In genomic region chr15:49644364-49644794, GRCh38 we compare ENCODE assay signal across 16 cellular contexts. TPM values are rescaled to one million over a fixed set of nuclear protein-coding genes. Genes with fewer than 3 reads are reported as not detected.
DNase-seq lines count a peak whose midpoint lies in the region; ATAC-seq and TF ChIP-seq lines count a peak whose summit lies in the region.
"Had no signal": no experiment of that assay in that cellular context is flagged by ENCODE, and none has a peak within 500 bp of the region (broad histone marks: within the 10 kb centered on the region; RNA-seq: fewer than 3 reads in every experiment).

No MANE protein-coding gene starts in this region.

- H3K36me3 ChIP-seq in skeletal muscle tissue (ENCODE audit: control insufficient read depth in 3 of 3, insufficient read depth in 3 of 3, low read length in 3 of 3): peaks cover 2 to 6% (median 3%) of the 10 kb centered on the region in 3 donors

- peaks cover 10% of the 10 kb centered on the region for H3K4me1 Mint-ChIP-seq in WTC11

- H3K9me3 Mint-ChIP-seq in WTC11: no peaks in the 10 kb centered on the region

- CTCF ChIA-PET in WTC11 (lab: Charles Lee): interaction anchor here (0.6 to 0.9 kb wide), 2 partner anchors 188 to 409 kb away, joined by 3 to 4 read pairs; no protein-coding TSS in a partner anchor

- H3K27me3 Mint-ChIP-seq in WTC11 (ENCODE audit: low read depth): no peaks in the 10 kb centered on the region

- POLR2A ChIA-PET in WTC11 (lab: Charles Lee): no interaction called here

- no peaks in the 10 kb centered on the region for H3K27me3 ChIP-seq in skeletal muscle tissue (ENCODE audit: control insufficient read depth in 3 of 3, insufficient read depth in 3 of 3, low read length in 3 of 3)
- H3K27me3 ChIP-seq: foreskin keratinocyte, sigmoid colon had no signal

- H3K36me3 Mint-ChIP-seq in WTC11: no peaks in the 10 kb centered on the region

- TF ChIP-seq CTCF in LNCaP clone FGC (IDR thresholded peaks at IDR 0.05; ENCODE audit: control insufficient read depth, extremely low read depth, insufficient read depth): no peak
- TF ChIP-seq CTCF in WTC11 (IDR thresholded peaks at IDR 0.05): no peak
- no peak for TF ChIP-seq CTCF in fibroblast of the aortic adventitia (IDR thresholded peaks at IDR 0.05; ENCODE audit: insufficient read depth, low read length)

- no peak overlapping the region for H3K4me3 Mint-ChIP-seq in WTC11

- H3K27ac ChIP-seq in skeletal muscle tissue (ENCODE audit: low read depth, low read length): peak overlapping the region; percentile 36
- H3K27ac ChIP-seq: foreskin keratinocyte had no signal

- no peak overlapping the region for H3K9ac ChIP-seq in skeletal muscle tissue (ENCODE audit: low read depth in 1 of 3, low read length in 3 of 3)

- DNase-seq in LNCaP clone FGC (ENCODE audit: low read depth): peak; percentile 44
- DNase-seq in WTC11 (ENCODE audit: low spot score): no peak
- peak; percentile 74 for DNase-seq in fibroblast of the aortic adventitia (ENCODE audit: low read depth)
- DNase-seq in activated CD4-positive, CD25-positive, alpha-beta regulatory T cell (lab: John Stamatoyannopoulos, UW): no peak
- no peak for DNase-seq in cerebellum (ENCODE audit: low spot score)
- DNase-seq: activated effector memory CD4-positive, alpha-beta T cell treated with Interleukin-2 at 50 U/mL for 16 hours; DMS79; effector CD4-positive, alpha-beta T cell; foreskin keratinocyte; Kasumi-1; NCI-H1694 treated with DMSO at 0.1 percent for 48 hours; sigmoid colon; SW 1271 had no signal

- peak; percentile 94 for ATAC-seq in WTC11
- no peak for ATAC-seq in HG02973 (IDR thresholded peaks at IDR 0.05; ENCODE audit: unreplicated experiment)
- ATAC-seq: foreskin keratinocyte, Panc1 had no signal

- H3K4me3 ChIP-seq in LNCaP clone FGC (ENCODE audit: low read depth, low read length) (no peak overlapping the region), fibroblast of the aortic adventitia (ENCODE audit: low read depth, low read length) (no peak overlapping the region), skeletal muscle tissue (ENCODE audit: low read length in 3 of 3) (no peak overlapping the region)
- H3K4me3 ChIP-seq: sigmoid colon had no signal

- H3K4me1 ChIP-seq in skeletal muscle tissue (ENCODE audit: control insufficient read depth in 3 of 3, insufficient read depth in 3 of 3, low read length in 3 of 3): peaks cover 4 to 11% (median 7%) of the 10 kb centered on the region in 3 donors

- H3K9me3 ChIP-seq in skeletal muscle tissue (ENCODE audit: control insufficient read depth in 3 of 3, low read length in 3 of 3): no peaks in the 10 kb centered on the region
- H3K9me3 ChIP-seq: sigmoid colon had no signal

- no peak overlapping the region for H3K27ac Mint-ChIP-seq in WTC11

TF ChIP-seq in WTC11, 78 proteins besides CTCF, POLR2A, EP300 and RAD21:
- no peak for TF ChIP-seq SMAD3 (CRISPR knock-in tag; IDR thresholded peaks at IDR 0.05; ENCODE audit: borderline replicate concordance)
- no peak for TF ChIP-seq TEAD1 (CRISPR knock-in tag; IDR thresholded peaks at IDR 0.05)
- no peak for TF ChIP-seq E2F4 (CRISPR knock-in tag; IDR thresholded peaks at IDR 0.05; ENCODE audit: borderline replicate concordance, low read depth)

RNA-seq across cellular contexts. Expression of gene DTWD1, which starts 23.5 kb away (rescaled TPM):
- 28.9 to 32.5 TPM (median 30.8 TPM) in 3 replicates for total RNA-seq in WTC11 (2021)
- total RNA-seq in fibroblast of the aortic adventitia (ENCODE audit: low replicate concordance): 12.5 and 47.0 TPM in 2 replicates
- total RNA-seq in skeletal muscle tissue: 31.8 TPM
- total RNA-seq in cerebellum: 32.5 TPM

RNA-seq across cellular contexts. Expression of gene FAM227B, which starts 23.8 kb away (rescaled TPM):
- total RNA-seq in WTC11 (2021): 4.9 to 6.8 TPM (median 5.0 TPM) in 3 replicates
- 4.3 and 5.6 TPM in 2 replicates for total RNA-seq in fibroblast of the aortic adventitia (ENCODE audit: low replicate concordance)
- total RNA-seq in skeletal muscle tissue: 7.8 TPM
- total RNA-seq in cerebellum: 7.6 TPM

Comparison
In these comparisons a context has a peak if more than half of its experiments do, and no peak if none do; other contexts are left out.
1. DNase-seq: peak in LNCaP clone FGC (single experiment) and fibroblast of the aortic adventitia (single experiment); none in WTC11 (single experiment), activated CD4-positive, CD25-positive, alpha-beta regulatory T cell (0 of 4) and cerebellum (single experiment).